In genomic region chr1:234971586-234972297, GRCh38 we compare ENCODE assay signal across 9 cellular contexts.
DNase-seq lines count a peak whose midpoint lies in the region; ATAC-seq and TF ChIP-seq lines count a peak whose summit lies in the region.
"Had no signal": no experiment of that assay in that cellular context is flagged by ENCODE, and none has a peak within 500 bp of the region (broad histone marks: within the 10 kb centered on the region; RNA-seq: fewer than 3 reads in every experiment).

No MANE protein-coding gene starts in this region.

- peak overlapping the region; percentile 52 for H3K9ac ChIP-seq in mammary epithelial cell (ENCODE audit: insufficient read depth, low read length)

- H3K79me2 ChIP-seq in mammary epithelial cell (ENCODE audit: insufficient read depth, low read length): no peaks in the 10 kb centered on the region

- no peaks in the 10 kb centered on the region for H3K36me3 ChIP-seq in CD4-positive, CD25-positive, alpha-beta regulatory T cell (ENCODE audit: control insufficient read depth, insufficient read depth, low read length)
- no peaks in the 10 kb centered on the region for H3K36me3 ChIP-seq in mammary epithelial cell (ENCODE audit: insufficient read depth, low read length)

- in situ Hi-C loops in mammary epithelial cell (cut with MboI; ENCODE audit: low sequenced_read_pairs in 2 of 2): no loop called here

- intact Hi-C loops in mammary epithelial cell (cut with micrococcal nuclease): no loop called here

- DNase-seq in CD4-positive, CD25-positive, alpha-beta regulatory T cell: no peak
- no peak for DNase-seq in mammary epithelial cell
- DNase-seq in neural crest cell (ENCODE audit: low read depth, low spot score): no peak
- DNase-seq in GOT3 (lab: John Stamatoyannopoulos, UW): no peak
- no peak for DNase-seq in stimulated activated CD4-positive, alpha-beta T cell treated with anti-CD3 and anti-CD28 coated beads, Interleukin-15, amount 100 ng/mL, for 24 hours
- DNase-seq in DMS79 treated with DMSO at 0.1 percent for 48 hours (lab: John Stamatoyannopoulos, UW): no peak

- H3K27ac Mint-ChIP-seq in CD4-positive, CD25-positive, alpha-beta regulatory T cell: peak overlapping the region; percentile 27 to 40 (median 36)
- no peak overlapping the region for H3K27ac Mint-ChIP-seq in neural crest cell (ENCODE audit: unreplicated experiment)

- peaks cover 4% of the 10 kb centered on the region for H3K36me3 Mint-ChIP-seq in CD4-positive, CD25-positive, alpha-beta regulatory T cell
- no peaks in the 10 kb centered on the region for H3K36me3 Mint-ChIP-seq in neural crest cell (ENCODE audit: low read depth)
- H3K36me3 Mint-ChIP-seq: IgD-negative memory B cell had no signal

- peak overlapping the region; percentile 2 for H3K4me3 ChIP-seq in CD4-positive, CD25-positive, alpha-beta regulatory T cell (ENCODE audit: low read depth, low read length)
- H3K4me3 ChIP-seq in mammary epithelial cell (replicated peaks in 1 of 3; ENCODE audit: insufficient read depth in 1 of 3, low read depth in 2 of 3, low read length in 3 of 3): no peak overlapping the region

- H2AFZ ChIP-seq in mammary epithelial cell (ENCODE audit: low read depth, low read length): peak overlapping the region; percentile 78

- dilution Hi-C loops in mammary epithelial cell (cut with HindIII; ENCODE audit: low sequenced_read_pairs): no loop called here

- CTCF ChIA-PET in mammary epithelial cell (lab: Charles Lee; ENCODE audit: low non-redundant PET): no interaction called here

- 90% methylated on average over 9 of the region's 9 CpGs for WGBS in mammary epithelial cell (ENCODE audit: low coverage, missing lambda C conversion rate)

- H3K9me3 ChIP-seq in CD4-positive, CD25-positive, alpha-beta regulatory T cell (ENCODE audit: control insufficient read depth in 2 of 2, low read length in 2 of 2): no peaks in the 10 kb centered on the region
- no peaks in the 10 kb centered on the region for H3K9me3 ChIP-seq in mammary epithelial cell (replicated peaks; ENCODE audit: insufficient read depth, low read length)

- TF ChIP-seq CTCF in mammary epithelial cell (conservative IDR thresholded peaks at IDR 0.05 in 1 of 2, IDR thresholded peaks at IDR 0.05 in 1 of 2; ENCODE audit: extremely low read depth in 1 of 2, insufficient read depth in 1 of 2, low read depth in 1 of 2, low read length in 2 of 2) (no peak), neural crest cell (conservative IDR thresholded peaks at IDR 0.05) (no peak)

- no TSS peak for BruUV-seq in mammary epithelial cell (replicated peaks; lab: Mats Ljungman, UMichigan)

- peaks cover 4% of the 10 kb centered on the region for H3K27me3 Mint-ChIP-seq in CD4-positive, CD25-positive, alpha-beta regulatory T cell
- no peaks in the 10 kb centered on the region for H3K27me3 Mint-ChIP-seq in neural crest cell (ENCODE audit: low read depth)

- ATAC-seq in CD4-positive, CD25-positive, alpha-beta regulatory T cell (ENCODE audit: low read depth in 2 of 2): no peak
- peak; percentile 42 for ATAC-seq in HG03097 (IDR thresholded peaks at IDR 0.05; ENCODE audit: low FRiP score, unreplicated experiment)
- ATAC-seq in HG02623 (IDR thresholded peaks at IDR 0.05; ENCODE audit: unreplicated experiment): no peak

- H3K4me1 ChIP-seq in CD4-positive, CD25-positive, alpha-beta regulatory T cell (ENCODE audit: control insufficient read depth, insufficient read depth, low read length, poor library complexity, severe bottlenecking): peaks cover 29% of the 10 kb centered on the region
- H3K4me1 ChIP-seq in mammary epithelial cell (ENCODE audit: insufficient read depth, low read length): peaks cover 49% of the 10 kb centered on the region

- no peaks in the 10 kb centered on the region for H3K9me3 Mint-ChIP-seq in CD4-positive, CD25-positive, alpha-beta regulatory T cell
- no peaks in the 10 kb centered on the region for H3K9me3 Mint-ChIP-seq in neural crest cell
- H3K9me3 Mint-ChIP-seq: IgD-negative memory B cell had no signal

- H3K4me1 Mint-ChIP-seq in CD4-positive, CD25-positive, alpha-beta regulatory T cell: peaks cover 14 to 46% (median 26%) of the 10 kb centered on the region in 4 donors
- H3K4me1 Mint-ChIP-seq in neural crest cell: peaks cover 62% of the 10 kb centered on the region

- no peak overlapping the region for H3K4me2 ChIP-seq in mammary epithelial cell (ENCODE audit: insufficient read depth, low read depth, low read length)

- no peaks in the 10 kb centered on the region for H4K20me1 ChIP-seq in mammary epithelial cell (ENCODE audit: insufficient read depth, low read length)

- H3K4me3 Mint-ChIP-seq in CD4-positive, CD25-positive, alpha-beta regulatory T cell: peak overlapping the region in 1 of 4 donors; percentile 77
- H3K4me3 Mint-ChIP-seq in neural crest cell: peak overlapping the region; percentile 31

- H3K27ac ChIP-seq in CD4-positive, CD25-positive, alpha-beta regulatory T cell (ENCODE audit: insufficient read depth, low read length, poor library complexity, severe bottlenecking): no peak overlapping the region
- peak overlapping the region; percentile 64 for H3K27ac ChIP-seq in mammary epithelial cell (ENCODE audit: insufficient read depth, low read depth, low read length)

- no peaks in the 10 kb centered on the region for H3K27me3 ChIP-seq in CD4-positive, CD25-positive, alpha-beta regulatory T cell (ENCODE audit: control insufficient read depth, insufficient read depth, low read length)
- no peaks in the 10 kb centered on the region for H3K27me3 ChIP-seq in mammary epithelial cell (ENCODE audit: insufficient read depth, low read length)
